1 cellular context compared by ENCODE assay signal in genomic region chr11:130434521-130435223, GRCh38.
A peak's percentile ranks its signal among the peaks of the same experiment; 100 is the strongest.
TF ChIP-seq lines count a peak whose summit lies in the region.

No MANE protein-coding gene starts in this region.

TF ChIP-seq in GM12878, 131 proteins besides CTCF, POLR2A, EP300 and RAD21 (continued from another document):
- TF ChIP-seq, protein P1, sequence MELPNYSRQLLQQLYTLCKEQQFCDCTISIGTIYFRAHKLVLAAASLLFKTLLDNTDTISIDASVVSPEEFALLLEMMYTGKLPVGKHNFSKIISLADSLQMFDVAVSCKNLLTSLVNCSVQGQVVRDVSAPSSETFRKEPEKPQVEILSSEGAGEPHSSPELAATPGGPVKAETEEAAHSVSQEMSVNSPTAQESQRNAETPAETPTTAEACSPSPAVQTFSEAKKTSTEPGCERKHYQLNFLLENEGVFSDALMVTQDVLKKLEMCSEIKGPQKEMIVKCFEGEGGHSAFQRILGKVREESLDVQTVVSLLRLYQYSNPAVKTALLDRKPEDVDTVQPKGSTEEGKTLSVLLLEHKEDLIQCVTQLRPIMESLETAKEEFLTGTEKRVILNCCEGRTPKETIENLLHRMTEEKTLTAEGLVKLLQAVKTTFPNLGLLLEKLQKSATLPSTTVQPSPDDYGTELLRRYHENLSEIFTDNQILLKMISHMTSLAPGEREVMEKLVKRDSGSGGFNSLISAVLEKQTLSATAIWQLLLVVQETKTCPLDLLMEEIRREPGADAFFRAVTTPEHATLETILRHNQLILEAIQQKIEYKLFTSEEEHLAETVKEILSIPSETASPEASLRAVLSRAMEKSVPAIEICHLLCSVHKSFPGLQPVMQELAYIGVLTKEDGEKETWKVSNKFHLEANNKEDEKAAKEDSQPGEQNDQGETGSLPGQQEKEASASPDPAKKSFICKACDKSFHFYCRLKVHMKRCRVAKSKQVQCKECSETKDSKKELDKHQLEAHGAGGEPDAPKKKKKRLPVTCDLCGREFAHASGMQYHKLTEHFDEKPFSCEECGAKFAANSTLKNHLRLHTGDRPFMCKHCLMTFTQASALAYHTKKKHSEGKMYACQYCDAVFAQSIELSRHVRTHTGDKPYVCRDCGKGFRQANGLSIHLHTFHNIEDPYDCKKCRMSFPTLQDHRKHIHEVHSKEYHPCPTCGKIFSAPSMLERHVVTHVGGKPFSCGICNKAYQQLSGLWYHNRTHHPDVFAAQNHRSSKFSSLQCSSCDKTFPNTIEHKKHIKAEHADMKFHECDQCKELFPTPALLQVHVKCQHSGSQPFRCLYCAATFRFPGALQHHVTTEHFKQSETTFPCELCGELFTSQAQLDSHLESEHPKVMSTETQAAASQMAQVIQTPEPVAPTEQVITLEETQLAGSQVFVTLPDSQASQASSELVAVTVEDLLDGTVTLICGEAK (IDR thresholded peaks at IDR 0.05; ENCODE audit: borderline replicate concordance), result no peak
- TF ChIP-seq FOXM1 (IDR thresholded peaks at IDR 0.05; ENCODE audit: low read depth, low read length) (peak; percentile 47; the same call in 1 of the 2 replicates), E4F1 (IDR thresholded peaks at IDR 0.05; ENCODE audit: borderline replicate concordance, partially characterized antibody) (no peak), ATF3 (IDR thresholded peaks at IDR 0.05; ENCODE audit: borderline replicate concordance, extremely low read depth, low read depth, low read length) (no peak), NR2C1 (IDR thresholded peaks at IDR 0.05) (no peak), RELA (IDR thresholded peaks at IDR 0.05; ENCODE audit: borderline replicate concordance, partially characterized antibody) (no peak), MYB (IDR thresholded peaks at IDR 0.05; ENCODE audit: borderline replicate concordance, low read depth, low read length) (no peak), TCF12 (IDR thresholded peaks at IDR 0.05; ENCODE audit: low read depth, low read length) (no peak), POLR2AphosphoS2 (IDR thresholded peaks at IDR 0.05; ENCODE audit: low read depth, low read length) (no peak)
- TF ChIP-seq, protein P2, sequence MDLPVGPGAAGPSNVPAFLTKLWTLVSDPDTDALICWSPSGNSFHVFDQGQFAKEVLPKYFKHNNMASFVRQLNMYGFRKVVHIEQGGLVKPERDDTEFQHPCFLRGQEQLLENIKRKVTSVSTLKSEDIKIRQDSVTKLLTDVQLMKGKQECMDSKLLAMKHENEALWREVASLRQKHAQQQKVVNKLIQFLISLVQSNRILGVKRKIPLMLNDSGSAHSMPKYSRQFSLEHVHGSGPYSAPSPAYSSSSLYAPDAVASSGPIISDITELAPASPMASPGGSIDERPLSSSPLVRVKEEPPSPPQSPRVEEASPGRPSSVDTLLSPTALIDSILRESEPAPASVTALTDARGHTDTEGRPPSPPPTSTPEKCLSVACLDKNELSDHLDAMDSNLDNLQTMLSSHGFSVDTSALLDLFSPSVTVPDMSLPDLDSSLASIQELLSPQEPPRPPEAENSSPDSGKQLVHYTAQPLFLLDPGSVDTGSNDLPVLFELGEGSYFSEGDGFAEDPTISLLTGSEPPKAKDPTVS (IDR thresholded peaks at IDR 0.05; ENCODE audit: low read depth, low read length), result no peak
